Comparison of ENCODE assay signal across 12 cellular contexts in the genomic region with DNA sequence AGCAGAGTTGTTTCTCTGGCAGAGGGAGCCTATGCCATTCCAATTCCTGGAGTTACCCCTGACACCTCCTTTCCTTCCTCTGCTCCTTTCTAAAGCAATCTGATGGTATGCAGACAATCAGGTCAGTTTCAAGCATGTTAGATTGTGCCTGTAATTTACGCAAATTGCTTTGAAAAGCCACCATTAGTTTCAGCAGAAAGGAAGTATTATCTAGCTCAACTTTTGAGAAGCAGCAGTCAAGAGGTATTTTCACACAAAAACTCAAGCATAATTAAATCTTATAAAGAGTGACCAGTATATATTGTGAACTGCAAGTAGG. TPM values are rescaled to one million over a fixed set of nuclear protein-coding genes. Genes with fewer than 3 reads are reported as not detected.
A peak's percentile ranks its signal among the peaks of the same experiment; 100 is the strongest.
DNase-seq lines count a peak whose midpoint lies in the region; ATAC-seq and TF ChIP-seq lines count a peak whose summit lies in the region.
"Had no signal": no experiment of that assay in that cellular context is flagged by ENCODE, and none has a peak within 500 bp of the region (broad histone marks: within the 10 kb centered on the region; RNA-seq: fewer than 3 reads in every experiment).

No MANE protein-coding gene starts in this region.

- peak overlapping the region; percentile 76 for H3K4me3 ChIP-seq in lower lobe of right lung
- peak overlapping the region; percentile 83 to 94 for H3K4me3 ChIP-seq in stomach smooth muscle (ENCODE audit: low read length in 2 of 2)
- H3K4me3 ChIP-seq: SK-N-MC had no signal

- H3K9me3 Mint-ChIP-seq in chondrocyte (ENCODE audit: low read depth), result no peaks in the 10 kb centered on the region
- H3K9me3 Mint-ChIP-seq in activated naive CD8-positive, alpha-beta T cell treated with anti-CD3 and anti-CD28 coated beads, Interleukin-2, amount 50 U/mL, for 24 hours, result no peaks in the 10 kb centered on the region
- no peaks in the 10 kb centered on the region for H3K9me3 Mint-ChIP-seq in activated CD8-positive, alpha-beta memory T cell treated with anti-CD3 and anti-CD28 coated beads, Interleukin-2, amount 10 ng/mL, durations not matched to agents 7 days and 5 days (ENCODE audit: low read depth)

- peaks cover 65% of the 10 kb centered on the region for H3K4me1 ChIP-seq in lower lobe of right lung
- peaks cover 25% of the 10 kb centered on the region for H3K4me1 ChIP-seq in stomach smooth muscle (ENCODE audit: control insufficient read depth, insufficient read depth, low read length)

- ATAC-seq in lower lobe of right lung, result no peak
- ATAC-seq in activated naive CD8-positive, alpha-beta T cell treated with anti-CD3 and anti-CD28 coated beads, Interleukin-2, amount 50 U/mL, for 24 hours, result no peak
- ATAC-seq in activated CD8-positive, alpha-beta memory T cell treated with anti-CD3 and anti-CD28 coated beads, Interleukin-2, amount 10 ng/mL, durations not matched to agents 7 days and 5 days, result no peak

- no peaks in the 10 kb centered on the region for H3K36me3 ChIP-seq in lower lobe of right lung
- H3K36me3 ChIP-seq in stomach smooth muscle (ENCODE audit: control insufficient read depth in 2 of 2, insufficient read depth in 2 of 2, low read length in 2 of 2), result no peaks in the 10 kb centered on the region

- H3K27ac ChIP-seq in lower lobe of right lung, result peak overlapping the region; percentile 95
- H3K27ac ChIP-seq in stomach smooth muscle (ENCODE audit: low read length), result peak overlapping the region; percentile 56
- H3K27ac ChIP-seq: SK-N-MC had no signal

- peaks cover 85% of the 10 kb centered on the region for H3K4me1 Mint-ChIP-seq in chondrocyte (ENCODE audit: low read depth)
- peaks cover 12% of the 10 kb centered on the region for H3K4me1 Mint-ChIP-seq in activated naive CD8-positive, alpha-beta T cell treated with anti-CD3 and anti-CD28 coated beads, Interleukin-2, amount 50 U/mL, for 24 hours
- H3K4me1 Mint-ChIP-seq in activated CD8-positive, alpha-beta memory T cell treated with anti-CD3 and anti-CD28 coated beads, Interleukin-2, amount 10 ng/mL, durations not matched to agents 7 days and 5 days, result peaks cover 12% of the 10 kb centered on the region

- H3K27ac Mint-ChIP-seq in chondrocyte (ENCODE audit: unreplicated experiment), result peak overlapping the region; percentile 97
- H3K27ac Mint-ChIP-seq in activated naive CD8-positive, alpha-beta T cell treated with anti-CD3 and anti-CD28 coated beads, Interleukin-2, amount 50 U/mL, for 24 hours, result no peak overlapping the region
- no peak overlapping the region for H3K27ac Mint-ChIP-seq in activated CD8-positive, alpha-beta memory T cell treated with anti-CD3 and anti-CD28 coated beads, Interleukin-2, amount 10 ng/mL, durations not matched to agents 7 days and 5 days

- peak overlapping the region; percentile 78 to 94 for H3K9ac ChIP-seq in stomach smooth muscle (ENCODE audit: low read length in 2 of 2)

- no peaks in the 10 kb centered on the region for H3K27me3 Mint-ChIP-seq in chondrocyte (ENCODE audit: low read depth)
- peaks cover 42% of the 10 kb centered on the region for H3K27me3 Mint-ChIP-seq in activated naive CD8-positive, alpha-beta T cell treated with anti-CD3 and anti-CD28 coated beads, Interleukin-2, amount 50 U/mL, for 24 hours
- peaks cover 50% of the 10 kb centered on the region for H3K27me3 Mint-ChIP-seq in activated CD8-positive, alpha-beta memory T cell treated with anti-CD3 and anti-CD28 coated beads, Interleukin-2, amount 10 ng/mL, durations not matched to agents 7 days and 5 days

- CTCF ChIA-PET in activated CD8-positive, alpha-beta memory T cell treated with anti-CD3 and anti-CD28 coated beads, Interleukin-2, amount 10 ng/mL, durations not matched to agents 7 days and 5 days (lab: Charles Lee), result interaction anchor here (1.1 to 3.3 kb wide), 5 partner anchors 9 to 325 kb away, joined by 3 to 17 read pairs (median 3); no protein-coding TSS in a partner anchor

- TF ChIP-seq CTCF in chondrocyte (IDR thresholded peaks at IDR 0.05) (no peak), lower lobe of right lung (IDR thresholded peaks at IDR 0.05) (no peak)

- H3K9me3 ChIP-seq in lower lobe of right lung (no peaks in the 10 kb centered on the region), stomach smooth muscle (ENCODE audit: control insufficient read depth in 2 of 2, low read length in 2 of 2) (no peaks in the 10 kb centered on the region)

- H3K27me3 ChIP-seq in lower lobe of right lung (ENCODE audit: low read depth), result no peaks in the 10 kb centered on the region
- H3K27me3 ChIP-seq in stomach smooth muscle (ENCODE audit: control insufficient read depth in 1 of 2, insufficient read depth in 2 of 2, low read length in 2 of 2), result no peaks in the 10 kb centered on the region

- H3K36me3 Mint-ChIP-seq in chondrocyte (ENCODE audit: low read depth), result peaks cover 20% of the 10 kb centered on the region
- no peaks in the 10 kb centered on the region for H3K36me3 Mint-ChIP-seq in activated naive CD8-positive, alpha-beta T cell treated with anti-CD3 and anti-CD28 coated beads, Interleukin-2, amount 50 U/mL, for 24 hours (ENCODE audit: low read depth)
- H3K36me3 Mint-ChIP-seq in activated CD8-positive, alpha-beta memory T cell treated with anti-CD3 and anti-CD28 coated beads, Interleukin-2, amount 10 ng/mL, durations not matched to agents 7 days and 5 days, result no peaks in the 10 kb centered on the region

- DNase-seq in HT-29 (ENCODE audit: low spot score) (peak; percentile 49), chondrocyte (ENCODE audit: low spot score) (no peak), lower lobe of right lung (no peak), T-helper 2 cell (no peak), dedifferentiated amniotic fluid mesenchymal stem cell (ENCODE audit: extremely low spot score) (no peak)
- no peak for DNase-seq in activated naive CD8-positive, alpha-beta T cell treated with anti-CD3 and anti-CD28 coated beads, Interleukin-2, amount 50 U/mL, for 24 hours
- no peak for DNase-seq in activated CD8-positive, alpha-beta memory T cell treated with anti-CD3 and anti-CD28 coated beads, Interleukin-2, amount 10 ng/mL, durations not matched to agents 7 days and 5 days
- DNase-seq: activated CD8-positive, alpha-beta memory T cell treated with anti-CD3 and anti-CD28 coated beads for 24 hours; amygdala; NCI-H524 had no signal

- peak overlapping the region; percentile 93 for H3K4me3 Mint-ChIP-seq in chondrocyte (ENCODE audit: unreplicated experiment)
- no peak overlapping the region for H3K4me3 Mint-ChIP-seq in activated naive CD8-positive, alpha-beta T cell treated with anti-CD3 and anti-CD28 coated beads, Interleukin-2, amount 50 U/mL, for 24 hours
- no peak overlapping the region for H3K4me3 Mint-ChIP-seq in activated CD8-positive, alpha-beta memory T cell treated with anti-CD3 and anti-CD28 coated beads, Interleukin-2, amount 10 ng/mL, durations not matched to agents 7 days and 5 days

- intact Hi-C loops in lower lobe of right lung (cut with DNase I), result no loop called here

RNA-seq across cellular contexts. Expression of a gene that starts 2.2 kb away (rescaled TPM):
- total RNA-seq in HT-29 (2014; rRNA removed; shearing (Covaris generic)), result 76.1 and 76.5 TPM in 2 replicates
- 26.4 to 305 TPM (median 303 TPM) in 3 replicates for total RNA-seq in chondrocyte
- total RNA-seq in lower lobe of right lung, result 65.1 TPM
- 1 to 10 TPM in 1 of 2 experiments, under 1 TPM in 1; 0.53 to 1.5 TPM for total RNA-seq in activated CD8-positive, alpha-beta memory T cell treated with anti-CD3 and anti-CD28 coated beads, Interleukin-2, amount 10 ng/mL, durations not matched to agents 7 days and 5 days

Comparison
In these comparisons a context has a peak if more than half of its experiments do, and no peak if none do; other contexts are left out.
1. RNA of a gene that starts 2.2 kb away (total RNA-seq): 26.4 to 305 TPM in chondrocyte, 76.1 to 76.5 TPM in HT-29 and 65.1 TPM in lower lobe of right lung (single experiment); 0.53 to 1.5 TPM in activated CD8-positive, alpha-beta memory T cell treated with anti-CD3 and anti-CD28 coated beads, Interleukin-2, amount 10 ng/mL, durations not matched to agents 7 days and 5 days; every median in the first group is over 10 times any median in the second.